In genomic region chr18:2881490-2882195, GRCh38 we compare ENCODE assay signal across 11 cellular contexts. TPM values are rescaled to one million over a fixed set of nuclear protein-coding genes. Genes with fewer than 3 reads are reported as not detected.
A peak's percentile ranks its signal among the peaks of the same experiment; 100 is the strongest.
DNase-seq lines count a peak whose midpoint lies in the region; ATAC-seq and TF ChIP-seq lines count a peak whose summit lies in the region.
"Had no signal": no experiment of that assay in that cellular context is flagged by ENCODE, and none has a peak within 500 bp of the region (broad histone marks: within the 10 kb centered on the region; RNA-seq: fewer than 3 reads in every experiment).

No MANE protein-coding gene starts in this region.

- no peaks in the 10 kb centered on the region for H3K36me3 ChIP-seq in upper lobe of left lung
- H3K36me3 ChIP-seq: neutrophil had no signal

- DNase-seq in activated T-cell treated with anti-CD3 and anti-CD28 coated beads, Interleukin-2, amount 50 U/mL, for 72 hours, result no peak
- no peak for DNase-seq in activated T-cell treated with anti-CD3 and anti-CD28 coated beads for 4 hours
- DNase-seq in astrocyte of the hippocampus (ENCODE audit: low read depth, low spot score), result peak; percentile 82
- peak; percentile 89 for DNase-seq in left kidney (ENCODE audit: low read depth, low spot score)
- DNase-seq in upper lobe of left lung, result peak in 1 of 2 donors; percentile 27
- no peak for DNase-seq in NCI-H345 treated with DMSO at 0.1 percent for 48 hours (lab: John Stamatoyannopoulos, UW; ENCODE audit: unreplicated experiment)
- DNase-seq in occipital lobe (lab: John Stamatoyannopoulos, UW), result no peak
- DNase-seq: effector CD8-positive, alpha-beta T cell had no signal

- 73 to 76% methylated on average over 18 of the region's 18 CpGs for WGBS in upper lobe of left lung, 2 donors

- TF ChIP-seq EP300 in upper lobe of left lung (IDR thresholded peaks at IDR 0.05), result no peak

- peak in 1 of 2 donors; percentile 65 for ATAC-seq in activated T-cell treated with anti-CD3 and anti-CD28 coated beads, Interleukin-2, amount 50 U/mL, for 72 hours (replicated peaks in 1 of 2)
- ATAC-seq in upper lobe of left lung (ENCODE audit: low FRiP score in 2 of 2) (peak; percentile 42 to 92), HG03135 (IDR thresholded peaks at IDR 0.05; ENCODE audit: unreplicated experiment) (no peak)

- peaks cover 1 to 6% of the 10 kb centered on the region in 2 donors for H3K36me3 Mint-ChIP-seq in activated T-cell treated with anti-CD3 and anti-CD28 coated beads, Interleukin-2, amount 50 U/mL, for 72 hours (ENCODE audit: insufficient read depth in 2 of 2)

- peaks cover under 1 to 2% of the 10 kb centered on the region in 2 donors for H3K9me3 Mint-ChIP-seq in activated T-cell treated with anti-CD3 and anti-CD28 coated beads, Interleukin-2, amount 50 U/mL, for 72 hours

- peaks cover 0 to 7% (median 0%) of the 10 kb centered on the region in 4 donors for H3K4me1 ChIP-seq in upper lobe of left lung

- peak overlapping the region; percentile 87 for H3K27ac Mint-ChIP-seq in activated T-cell treated with anti-CD3 and anti-CD28 coated beads, Interleukin-2, amount 50 U/mL, for 72 hours
- H3K27ac Mint-ChIP-seq: type B pancreatic cell had no signal

- TF ChIP-seq CTCF in upper lobe of left lung (IDR thresholded peaks at IDR 0.05), result no peak

- H3K4me3 ChIP-seq in upper lobe of left lung, result no peak overlapping the region

- peak overlapping the region; percentile 23 to 71 for H3K4me3 Mint-ChIP-seq in activated T-cell treated with anti-CD3 and anti-CD28 coated beads, Interleukin-2, amount 50 U/mL, for 72 hours
- H3K4me3 Mint-ChIP-seq: type B pancreatic cell had no signal

- H3K27me3 Mint-ChIP-seq in activated T-cell treated with anti-CD3 and anti-CD28 coated beads, Interleukin-2, amount 50 U/mL, for 72 hours (ENCODE audit: low read depth), result no peaks in the 10 kb centered on the region

- peaks cover 19% of the 10 kb centered on the region for H3K4me1 Mint-ChIP-seq in activated T-cell treated with anti-CD3 and anti-CD28 coated beads, Interleukin-2, amount 50 U/mL, for 72 hours (ENCODE audit: low read depth)

- no peaks in the 10 kb centered on the region for H3K27me3 ChIP-seq in upper lobe of left lung
- H3K27me3 ChIP-seq: neutrophil had no signal

- TF ChIP-seq POLR2A in upper lobe of left lung (IDR thresholded peaks at IDR 0.05), result no peak

- peak overlapping the region in 2 of 4 donors; percentile 9 to 10 for H3K27ac ChIP-seq in upper lobe of left lung
- H3K27ac ChIP-seq: neutrophil had no signal

- H3K9me3 ChIP-seq in upper lobe of left lung, result no peaks in the 10 kb centered on the region
- H3K9me3 ChIP-seq: neutrophil had no signal

RNA-seq across cellular contexts. Expression of gene EMILIN2, which starts 34.8 kb away (rescaled TPM):
- 10 to 100 TPM; 12.7 to 18.3 TPM for total RNA-seq in activated T-cell treated with anti-CD3 and anti-CD28 coated beads, Interleukin-2, amount 50 U/mL, for 72 hours
- total RNA-seq in upper lobe of left lung (10 to 100 TPM; 31.9 to 59.2 (median 43.6) TPM), occipital lobe (2.0 TPM)

Comparison
In these comparisons a context has a peak if more than half of its experiments do, and no peak if none do; other contexts are left out.
1. DNase-seq: peak in astrocyte of the hippocampus (single experiment) and left kidney (single experiment); none in activated T-cell treated with anti-CD3 and anti-CD28 coated beads, Interleukin-2, amount 50 U/mL, for 72 hours (0 of 2), activated T-cell treated with anti-CD3 and anti-CD28 coated beads for 4 hours (single experiment), NCI-H345 treated with DMSO at 0.1 percent for 48 hours (single experiment) and occipital lobe (single experiment).